Comparison of ENCODE assay signal across 8 cellular contexts in genomic region chr22:31496735-31497146, GRCh38. TPM values are rescaled to one million over a fixed set of nuclear protein-coding genes. Genes with fewer than 3 reads are reported as not detected.
DNase-seq lines count a peak whose midpoint lies in the region; ATAC-seq and TF ChIP-seq lines count a peak whose summit lies in the region.

No MANE protein-coding gene starts in this region.

- no peaks in the 10 kb centered on the region for H3K9me3 Mint-ChIP-seq in memory B cell

- intact Hi-C loops in colonic mucosa (cut with DNase I): no loop called here

- peaks cover 10% of the 10 kb centered on the region for H3K4me1 Mint-ChIP-seq in memory B cell

- ATAC-seq in GM19035 (IDR thresholded peaks at IDR 0.05; ENCODE audit: unreplicated experiment) (peak; percentile 13), HG03139 (IDR thresholded peaks at IDR 0.05; ENCODE audit: unreplicated experiment) (peak; percentile 2), memory B cell (ENCODE audit: low read depth) (peak; percentile 11)

- H3K9me3 ChIP-seq in colonic mucosa: no peaks in the 10 kb centered on the region

- H3K36me3 Mint-ChIP-seq in memory B cell: peaks cover under 1% of the 10 kb centered on the region

- peak overlapping the region; percentile 89 for H3K27ac ChIP-seq in colonic mucosa

- no peak for TF ChIP-seq CTCF in colonic mucosa (IDR thresholded peaks at IDR 0.05)

- H3K9ac ChIP-seq in colonic mucosa (ENCODE audit: low read depth in 2 of 2, low read length in 2 of 2): peak overlapping the region; percentile 76 to 93

- H3K4me1 ChIP-seq in colonic mucosa: no peaks in the 10 kb centered on the region

- H3K27me3 Mint-ChIP-seq in memory B cell: no peaks in the 10 kb centered on the region

- DNase-seq in T-helper 22 cell (ENCODE audit: low read depth): peak; percentile 35
- DNase-seq in colonic mucosa: peak; percentile 54
- DNase-seq in memory B cell (ENCODE audit: low spot score in 2 of 2): no peak
- peak; percentile 43 for DNase-seq in stimulated activated naive CD4-positive, alpha-beta T cell treated with Interleukin-2 at 50 U/mL for 16 hours (lab: John Stamatoyannopoulos, UW)
- DNase-seq in NCI-H1417 (lab: John Stamatoyannopoulos, UW): no peak
- no peak for DNase-seq in superior temporal gyrus (ENCODE audit: extremely low spot score)

- peak overlapping the region; percentile 89 for H3K4me3 ChIP-seq in colonic mucosa

- H3K4me3 Mint-ChIP-seq in memory B cell: peak overlapping the region; percentile 93

- H3K36me3 ChIP-seq in colonic mucosa: no peaks in the 10 kb centered on the region

- H3K27ac Mint-ChIP-seq in memory B cell: peak overlapping the region; percentile 92

- H3K27me3 ChIP-seq in colonic mucosa: no peaks in the 10 kb centered on the region

RNA-seq across cellular contexts. Expression of gene SFI1, which starts 0.4 kb away (rescaled TPM):
- total RNA-seq in colonic mucosa: 10 to 100 TPM; 24.1 to 47.8 TPM

RNA-seq across cellular contexts. Expression of gene EIF4ENIF1, which starts 7.1 kb away (rescaled TPM):
- total RNA-seq in colonic mucosa: 10 to 100 TPM; 25.2 to 25.4 TPM

Comparison
In these comparisons a context has a peak if more than half of its experiments do, and no peak if none do; other contexts are left out.
1. DNase-seq: peak in T-helper 22 cell (single experiment), colonic mucosa (single experiment) and stimulated activated naive CD4-positive, alpha-beta T cell treated with Interleukin-2 at 50 U/mL for 16 hours (single experiment); none in memory B cell (0 of 2), NCI-H1417 (0 of 3) and superior temporal gyrus (single experiment).
2. Peak in every context shown above with its lines, with median percentiles within 50 percentile points of each other: ATAC-seq.